Comparison of ENCODE assay signal across 9 cellular contexts in the genomic region with DNA sequence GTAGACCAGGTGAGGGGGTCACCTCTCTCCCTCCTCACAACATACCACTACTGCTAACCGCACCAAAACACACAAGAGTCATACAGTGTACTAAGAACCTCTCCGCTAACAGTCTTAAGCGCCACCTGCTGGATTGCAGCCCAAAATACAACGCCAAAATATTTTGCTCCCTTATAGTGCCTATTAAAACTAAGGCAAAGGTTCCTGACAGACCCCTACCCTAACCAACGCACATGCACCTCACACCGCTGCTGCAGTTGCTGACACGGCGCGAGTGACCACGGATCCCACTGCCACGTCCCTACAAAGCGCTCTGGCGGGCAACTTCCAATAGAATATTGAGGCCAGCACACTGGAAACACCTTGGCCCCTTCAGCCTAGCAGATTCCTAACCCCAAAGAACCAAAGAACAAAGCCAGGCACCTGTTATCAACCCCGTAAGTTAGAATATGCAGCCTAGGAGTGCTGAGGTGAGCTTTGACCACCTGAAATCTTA.
DNase-seq lines count a peak whose midpoint lies in the region; ATAC-seq, FAIRE-seq and TF ChIP-seq lines count a peak whose summit lies in the region.
"Had no signal": no experiment of that assay in that cellular context is flagged by ENCODE, and none has a peak within 500 bp of the region (broad histone marks: within the 10 kb centered on the region; RNA-seq: fewer than 3 reads in every experiment).

No MANE protein-coding gene starts in this region.

- no peak overlapping the region for H2AFZ ChIP-seq in HepG2 (ENCODE audit: low read length)

- TF ChIP-seq EP300 in HepG2 (IDR thresholded peaks at IDR 0.05; ENCODE audit: low read depth in 2 of 2, low read length in 2 of 2) (no peak), HepG2 (CRISPR knock-in tag; IDR thresholded peaks at IDR 0.05; ENCODE audit: borderline replicate concordance) (no peak)

- peak; percentile 37 to 76 (median 67) for TF ChIP-seq CTCF in body of pancreas (IDR thresholded peaks at IDR 0.05)
- peak; percentile 77 for TF ChIP-seq CTCF in HepG2 (CRISPR knock-in tag; IDR thresholded peaks at IDR 0.05)

- H3K27ac ChIP-seq in body of pancreas, result no peak overlapping the region
- H3K27ac ChIP-seq in HepG2 (ENCODE audit: extremely low read length, insufficient read depth, low read length), result no peak overlapping the region

- no TSS peak for BruUV-seq in HepG2 (replicated peaks; lab: Mats Ljungman, UMichigan)

- H3K9me3 ChIP-seq in body of pancreas (peaks cover 0 to 3% (median 0%) of the 10 kb centered on the region in 3 donors), HepG2 (ENCODE audit: low read length) (peaks cover 8% of the 10 kb centered on the region)

- no peak overlapping the region for H3K9ac ChIP-seq in HepG2 (ENCODE audit: insufficient read depth, low read depth, low read length)

- H3K4me2 ChIP-seq in HepG2 (ENCODE audit: low read depth, low read length), result no peak overlapping the region

- H3K4me3 ChIP-seq in body of pancreas (no peak overlapping the region), HepG2 (replicated peaks in 1 of 3; ENCODE audit: insufficient read depth in 1 of 3, low read depth in 2 of 3, low read length in 3 of 3) (no peak overlapping the region)

- 12 to 18% methylated on average over 14 of the region's 14 CpGs for WGBS in body of pancreas, 2 donors
- 2% methylated on average over 9 of the region's 14 CpGs for WGBS in HepG2 (ENCODE audit: low lambda C conversion rate)

- DNase-seq in DMS153 treated with DMSO at 0.1 percent for 48 hours (lab: John Stamatoyannopoulos, UW; ENCODE audit: unreplicated experiment) (peak; percentile 17), NCI-H2171 treated with DMSO at 0.1 percent for 48 hours (lab: John Stamatoyannopoulos, UW) (peak; percentile 56), body of pancreas (peak; percentile 54 to 69 (median 56)), HepG2 (ENCODE audit: low spot score) (peak; percentile 36), NCI-H1048 (lab: John Stamatoyannopoulos, UW) (no peak), NCI-H2107 (lab: John Stamatoyannopoulos, UW) (no peak)
- DNase-seq: activated T-cell treated with anti-CD3 and anti-CD28 coated beads, Interleukin-2, amount 50 U/mL, for 4 hours had no signal

- CTCF ChIA-PET in HepG2 (lab: Yijun Ruan, JAX; ENCODE audit: low intra/inter-chr PET ratio, low total read pairs), result interaction anchor here (1.0 to 2.3 kb wide), 2 partner anchors 709 to 720 kb away, joined by 3 to 17 read pairs; no protein-coding TSS in a partner anchor

- intact Hi-C loops in body of pancreas (cut with DNase I), result no loop called here
- intact Hi-C loops in HepG2 (cut with micrococcal nuclease; ENCODE audit: unreplicated experiment), result loop anchor here (1.0 to 10.0 kb wide), 4 partner anchors 101 to 720 kb away; no protein-coding TSS in a partner anchor

- TF ChIP-seq RAD21 in HepG2 (CRISPR knock-in tag; IDR thresholded peaks at IDR 0.05), result peak; percentile 35; the same call in 1 of the 2 replicates

- peak; percentile 67 for FAIRE-seq in HepG2 (lab: Jason Lieb, UNC)

- no peaks in the 10 kb centered on the region for H3K27me3 ChIP-seq in body of pancreas
- H3K27me3 ChIP-seq in HepG2 (ENCODE audit: control insufficient read depth in 1 of 2, insufficient read depth in 2 of 2, low read length in 2 of 2), result no peaks in the 10 kb centered on the region

- no peaks in the 10 kb centered on the region for H3K79me2 ChIP-seq in HepG2 (ENCODE audit: insufficient read depth, low read length)

- TF ChIP-seq POLR2A in body of pancreas (IDR thresholded peaks at IDR 0.05) (no peak), HepG2 (IDR thresholded peaks at IDR 0.05; ENCODE audit: insufficient read depth in 1 of 2, low read depth in 2 of 2, low read length in 2 of 2) (no peak)

- in situ Hi-C loops in HepG2 (cut with HindIII; ENCODE audit: extremely low pct_ligation_motif_present, low pct_unique_long_range_greater_than_20kb), result loop anchor here (10.0 kb wide), 1 partner anchor 716 kb away; no protein-coding TSS in a partner anchor

- POLR2A ChIA-PET in HepG2 (lab: Yijun Ruan, JAX), result no interaction called here

- H3K4me1 ChIP-seq in body of pancreas (no peaks in the 10 kb centered on the region), HepG2 (ENCODE audit: insufficient read depth, low read length) (no peaks in the 10 kb centered on the region)

- no peaks in the 10 kb centered on the region for H4K20me1 ChIP-seq in HepG2 (ENCODE audit: insufficient read depth, low read length)

- ATAC-seq in GM18861 (IDR thresholded peaks at IDR 0.05; ENCODE audit: unreplicated experiment) (peak; percentile 94), HG02938 (IDR thresholded peaks at IDR 0.05; ENCODE audit: unreplicated experiment) (peak; percentile 98), body of pancreas (peak; percentile 77), HepG2 (peak; percentile 97)

- H3K36me3 ChIP-seq in body of pancreas (replicated peaks in 1 of 2; ENCODE audit: insufficient read depth in 1 of 2, low read depth in 2 of 2), result no peaks in the 10 kb centered on the region
- no peaks in the 10 kb centered on the region for H3K36me3 ChIP-seq in HepG2 (replicated peaks in 1 of 2; ENCODE audit: control insufficient read depth in 1 of 2, insufficient read depth in 2 of 2, low read length in 2 of 2)

TF ChIP-seq in HepG2, 621 proteins besides CTCF, POLR2A, EP300 and RAD21:
- TF ChIP-seq SMC3 (IDR thresholded peaks at IDR 0.05; ENCODE audit: low read length) (peak; percentile 58), EEA1 (CRISPR knock-in tag; IDR thresholded peaks at IDR 0.05; ENCODE audit: borderline replicate concordance) (no peak), STAG1 (CRISPR knock-in tag; IDR thresholded peaks at IDR 0.05) (peak; percentile 76), ZNF7 (CRISPR knock-in tag; IDR thresholded peaks at IDR 0.05) (peak; percentile 88), GPN1 (CRISPR knock-in tag; IDR thresholded peaks at IDR 0.05; ENCODE audit: borderline replicate concordance) (no peak), SP1 (IDR thresholded peaks at IDR 0.05) (no peak), SP1 (CRISPR knock-in tag; IDR thresholded peaks at IDR 0.05) (no peak)
TF ChIP-seq in HepG2: peak in this region for 3.

Comparison
In these comparisons a context has a peak if more than half of its experiments do, and no peak if none do; other contexts are left out.
1. DNase-seq: peak in DMS153 treated with DMSO at 0.1 percent for 48 hours (single experiment), NCI-H2171 treated with DMSO at 0.1 percent for 48 hours (single experiment), body of pancreas (4 of 4) and HepG2 (single experiment); none in NCI-H1048 (single experiment) and NCI-H2107 (single experiment).
2. Peak in every context shown above with its lines, with median percentiles within 50 percentile points of each other: ATAC-seq.